13 cellular contexts compared by ENCODE assay signal in the genomic region with DNA sequence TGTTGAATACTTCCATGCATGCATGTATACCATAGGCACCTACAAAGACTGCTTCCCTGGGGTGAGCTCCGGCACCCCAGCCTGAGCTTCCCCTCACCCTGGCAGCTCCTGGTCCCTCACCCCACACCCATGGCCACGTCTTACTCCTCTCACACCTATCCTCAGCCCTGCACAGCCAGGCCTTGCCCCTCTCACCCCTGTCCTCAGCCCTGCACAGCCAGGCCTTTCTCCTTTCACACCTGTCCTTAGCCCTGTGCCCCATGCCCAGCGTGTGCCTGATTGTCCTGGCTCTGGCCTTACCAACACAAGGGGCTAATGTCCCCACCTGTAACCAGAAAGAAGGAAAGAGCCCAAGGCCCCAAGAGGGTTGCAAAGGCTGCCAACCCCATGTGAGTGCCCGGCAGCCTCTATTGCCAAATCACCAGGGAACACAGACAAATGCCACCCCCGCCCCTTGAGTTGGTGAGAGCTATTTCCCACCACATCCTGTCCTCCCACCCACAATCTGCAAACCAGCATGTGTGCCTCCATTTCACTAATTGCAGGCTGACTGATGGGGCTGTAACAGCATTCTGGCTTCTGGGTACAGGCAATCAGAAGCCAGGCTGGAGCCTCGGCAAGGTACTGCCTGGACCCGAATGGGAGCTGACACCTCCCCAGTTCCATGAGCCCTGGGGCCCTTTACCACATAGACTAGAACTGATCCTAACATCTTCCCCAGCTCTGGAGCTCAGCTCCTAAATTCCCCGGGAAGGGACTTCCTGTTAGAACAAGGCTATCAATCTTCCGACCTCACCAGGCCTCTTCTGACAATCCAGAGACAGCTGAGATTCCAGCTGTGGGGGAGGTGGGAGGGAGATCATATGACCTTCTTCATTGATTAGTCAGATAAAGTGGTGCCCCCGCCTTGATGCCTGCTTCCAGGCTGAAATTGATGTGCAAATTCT.
DNase-seq lines count a peak whose midpoint lies in the region; ATAC-seq and TF ChIP-seq lines count a peak whose summit lies in the region.
"Had no signal": no experiment of that assay in that cellular context is flagged by ENCODE, and none has a peak within 500 bp of the region (broad histone marks: within the 10 kb centered on the region; RNA-seq: fewer than 3 reads in every experiment).

No MANE protein-coding gene starts in this region.

- peak; percentile 38 for DNase-seq in H9
- no peak for DNase-seq in activated naive CD8-positive, alpha-beta T cell treated with anti-CD3 and anti-CD28 coated beads, Interleukin-2, amount 10 ng/mL, durations not matched to agents 7 days and 5 days
- DNase-seq in nephron progenitor cell = peak; percentile 26
- no peak for DNase-seq in HT-29 (ENCODE audit: low spot score)
- DNase-seq in cerebellum (ENCODE audit: low spot score) = no peak
- DNase-seq in NCI-H2029 treated with DMSO at 0.1 percent for 48 hours (lab: John Stamatoyannopoulos, UW) = no peak
- DNase-seq in NCI-H345 treated with DMSO at 0.1 percent for 48 hours (lab: John Stamatoyannopoulos, UW; ENCODE audit: unreplicated experiment) = no peak
- DNase-seq: activated effector memory CD4-positive, alpha-beta T cell treated with anti-CD3 and anti-CD28 coated beads, Interleukin-2, amount 50 U/mL, for 16 hours; spleen; stimulated activated naive CD4-positive, alpha-beta T cell treated with Interleukin-2 at 50 U/mL for 16 hours had no signal

- peak overlapping the region; percentile 72 for H3K4me2 ChIP-seq in BLaER1
- no peak overlapping the region for H3K4me2 ChIP-seq in H9 (ENCODE audit: insufficient read depth, insufficient read length, low read length)

- H2BK5ac ChIP-seq in H9 (ENCODE audit: insufficient read length, low read length) = no peak overlapping the region

- H3K9me3 ChIP-seq in BLaER1 (no peaks in the 10 kb centered on the region), H9 (ENCODE audit: control insufficient read depth, low read depth, low read length) (no peaks in the 10 kb centered on the region)
- H3K9me3 ChIP-seq: HAP-1 had no signal

- H2BK120ac ChIP-seq in H9 (ENCODE audit: low read depth, low read length, poor library complexity, severe bottlenecking) = no peak overlapping the region

- H3K27ac ChIP-seq in BLaER1 (no peak overlapping the region), H9 (ENCODE audit: insufficient read length, low read depth, low read length) (no peak overlapping the region)
- H3K27ac ChIP-seq: spleen had no signal

- H4K5ac ChIP-seq in H9 (ENCODE audit: insufficient read length, low read depth, low read length) = no peak overlapping the region

- peaks cover 0 to 9% of the 10 kb centered on the region in 2 experiments; a peak in 1 of 5 replicates for H3K9me3 Mint-ChIP-seq in H9
- H3K9me3 Mint-ChIP-seq in activated naive CD8-positive, alpha-beta T cell treated with anti-CD3 and anti-CD28 coated beads, Interleukin-2, amount 10 ng/mL, durations not matched to agents 7 days and 5 days = no peaks in the 10 kb centered on the region
- peaks cover 4% of the 10 kb centered on the region for H3K9me3 Mint-ChIP-seq in nephron progenitor cell
- H3K9me3 Mint-ChIP-seq: neural crest cell had no signal

- H3K79me2 ChIP-seq in H9 (ENCODE audit: insufficient read depth, low read length) = no peaks in the 10 kb centered on the region

- H3K4me1 Mint-ChIP-seq in H9 (peaks cover 26 to 42% of the 10 kb centered on the region in 2 experiments), nephron progenitor cell (peaks cover 22% of the 10 kb centered on the region)
- peaks cover 5% of the 10 kb centered on the region for H3K4me1 Mint-ChIP-seq in activated naive CD8-positive, alpha-beta T cell treated with anti-CD3 and anti-CD28 coated beads, Interleukin-2, amount 10 ng/mL, durations not matched to agents 7 days and 5 days

- no peak overlapping the region for H2AK5ac ChIP-seq in H9 (ENCODE audit: insufficient read length, low read length)

- no peak overlapping the region for H3T11ph ChIP-seq in H9 (ENCODE audit: low read length)

- H3K56ac ChIP-seq in H9 (ENCODE audit: insufficient read length, low read depth, low read length) = no peak overlapping the region

- no peaks in the 10 kb centered on the region for H3K79me1 ChIP-seq in H9 (ENCODE audit: insufficient read depth, low read depth, low read length, poor library complexity, severe bottlenecking)

- H2AFZ ChIP-seq in H9 (ENCODE audit: low read length) = no peak overlapping the region

- peak overlapping the region; percentile 8; the same call in 1 of the 2 replicates for H3K14ac ChIP-seq in H9 (ENCODE audit: insufficient read depth, low read length)

- H3K23ac ChIP-seq in H9 (ENCODE audit: insufficient read length, low read depth, low read length) = no peak overlapping the region

- H3K4me1 ChIP-seq in BLaER1 (peaks cover 14% of the 10 kb centered on the region), H9 (ENCODE audit: insufficient read depth, low read length) (peaks cover 13% of the 10 kb centered on the region)
- H3K4me1 ChIP-seq: HAP-1 had no signal

- POLR2A ChIA-PET in activated naive CD8-positive, alpha-beta T cell treated with anti-CD3 and anti-CD28 coated beads, Interleukin-2, amount 10 ng/mL, durations not matched to agents 7 days and 5 days (lab: Charles Lee) = no interaction called here

- H3K36me3 ChIP-seq in BLaER1 = no peaks in the 10 kb centered on the region
- H3K36me3 ChIP-seq: HAP-1, spleen had no signal

- H3K27me3 Mint-ChIP-seq in H9 (ENCODE audit: low read depth) = no peaks in the 10 kb centered on the region; the same call in 1 of the 2 replicates
- peaks cover 4% of the 10 kb centered on the region for H3K27me3 Mint-ChIP-seq in activated naive CD8-positive, alpha-beta T cell treated with anti-CD3 and anti-CD28 coated beads, Interleukin-2, amount 10 ng/mL, durations not matched to agents 7 days and 5 days
- H3K27me3 Mint-ChIP-seq in nephron progenitor cell (ENCODE audit: low read depth, poor library complexity) = peaks cover 11% of the 10 kb centered on the region

- no peak overlapping the region for H3K9ac ChIP-seq in BLaER1
- H3K9ac ChIP-seq in H9 (ENCODE audit: extremely low read depth, insufficient read length, low read length) = no peak overlapping the region

- H4K20me1 ChIP-seq in BLaER1 (no peaks in the 10 kb centered on the region), H9 (ENCODE audit: control insufficient read depth, insufficient read depth, insufficient read length) (no peaks in the 10 kb centered on the region)

- H3K27ac Mint-ChIP-seq in H9 (peak overlapping the region in 1 of 3 experiments; percentile 12; a peak in 2 of 7 replicates), nephron progenitor cell (peak overlapping the region; percentile 69)
- no peak overlapping the region for H3K27ac Mint-ChIP-seq in activated naive CD8-positive, alpha-beta T cell treated with anti-CD3 and anti-CD28 coated beads, Interleukin-2, amount 10 ng/mL, durations not matched to agents 7 days and 5 days

- no peak overlapping the region for H2BK20ac ChIP-seq in H9 (ENCODE audit: low read depth, low read length, poor library complexity, severe bottlenecking)

- no peak overlapping the region for H4K91ac ChIP-seq in H9 (ENCODE audit: insufficient read length, low read depth, low read length)

- no peak overlapping the region for H3K18ac ChIP-seq in H9 (ENCODE audit: insufficient read length, low read depth, low read length)

- no peak overlapping the region for H2BK15ac ChIP-seq in H9 (ENCODE audit: low read depth, low read length)

- no peak overlapping the region for H4K8ac ChIP-seq in H9 (replicated peaks; ENCODE audit: insufficient read length, low read depth, low read length)

- H3K27me3 ChIP-seq in BLaER1 = no peaks in the 10 kb centered on the region
- H3K27me3 ChIP-seq in H9 (ENCODE audit: insufficient read depth, low read length) = no peaks in the 10 kb centered on the region

- peak overlapping the region; percentile 36 for H2BK12ac ChIP-seq in H9 (ENCODE audit: insufficient read length, low read depth, low read length)

- H3K4ac ChIP-seq in H9 (ENCODE audit: low read depth, low read length) = no peak overlapping the region; the same call in 1 of the 2 replicates

- WGBS in H9 (ENCODE audit: extremely low coverage, insufficient read length, low lambda C conversion rate) = no CpG with 5 or more reads among the region's 10 CpGs

- TF ChIP-seq CTCF in H9 (conservative IDR thresholded peaks at IDR 0.05) (no peak), nephron progenitor cell (IDR thresholded peaks at IDR 0.05) (no peak)

- H3K23me2 ChIP-seq in H9 (ENCODE audit: insufficient read length, low read depth, low read length, poor library complexity, severe bottlenecking) = no peaks in the 10 kb centered on the region

- H3K4me3 Mint-ChIP-seq in H9 = no peak overlapping the region; a peak in 1 of 5 replicates
- H3K4me3 Mint-ChIP-seq in activated naive CD8-positive, alpha-beta T cell treated with anti-CD3 and anti-CD28 coated beads, Interleukin-2, amount 10 ng/mL, durations not matched to agents 7 days and 5 days = no peak overlapping the region
- H3K4me3 Mint-ChIP-seq in nephron progenitor cell = no peak overlapping the region
- H3K4me3 Mint-ChIP-seq: neural crest cell had no signal

- H3K36me3 Mint-ChIP-seq in H9 (ENCODE audit: insufficient read depth in 1 of 3, low read depth in 3 of 3) (no peaks in the 10 kb centered on the region), nephron progenitor cell (ENCODE audit: low read depth) (no peaks in the 10 kb centered on the region)
- no peaks in the 10 kb centered on the region for H3K36me3 Mint-ChIP-seq in activated naive CD8-positive, alpha-beta T cell treated with anti-CD3 and anti-CD28 coated beads, Interleukin-2, amount 10 ng/mL, durations not matched to agents 7 days and 5 days

- H3K4me3 ChIP-seq in BLaER1 = no peak overlapping the region
- H3K4me3 ChIP-seq: HAP-1, spleen had no signal

- peak; percentile 56 for ATAC-seq in activated naive CD8-positive, alpha-beta T cell treated with anti-CD3 and anti-CD28 coated beads, Interleukin-2, amount 10 ng/mL, durations not matched to agents 7 days and 5 days (ENCODE audit: low read depth)

Comparison
In these comparisons a context has a peak if more than half of its experiments do, and no peak if none do; other contexts are left out.
1. DNase-seq: peak in H9 (single experiment) and nephron progenitor cell (single experiment); none in activated naive CD8-positive, alpha-beta T cell treated with anti-CD3 and anti-CD28 coated beads, Interleukin-2, amount 10 ng/mL, durations not matched to agents 7 days and 5 days (single experiment), HT-29 (single experiment), cerebellum (single experiment), NCI-H2029 treated with DMSO at 0.1 percent for 48 hours (single experiment) and NCI-H345 treated with DMSO at 0.1 percent for 48 hours (single experiment).